1 cellular context compared by ENCODE assay signal in genomic region chr4:139844459-139845036, GRCh38.
TF ChIP-seq lines count a peak whose summit lies in the region.

No MANE protein-coding gene starts in this region.

TF ChIP-seq in SK-N-SH, 30 proteins besides CTCF, POLR2A, EP300 and RAD21 (continued from another document):
- TF ChIP-seq, protein P1, sequence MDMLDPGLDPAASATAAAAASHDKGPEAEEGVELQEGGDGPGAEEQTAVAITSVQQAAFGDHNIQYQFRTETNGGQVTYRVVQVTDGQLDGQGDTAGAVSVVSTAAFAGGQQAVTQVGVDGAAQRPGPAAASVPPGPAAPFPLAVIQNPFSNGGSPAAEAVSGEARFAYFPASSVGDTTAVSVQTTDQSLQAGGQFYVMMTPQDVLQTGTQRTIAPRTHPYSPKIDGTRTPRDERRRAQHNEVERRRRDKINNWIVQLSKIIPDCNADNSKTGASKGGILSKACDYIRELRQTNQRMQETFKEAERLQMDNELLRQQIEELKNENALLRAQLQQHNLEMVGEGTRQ (IDR thresholded peaks at IDR 0.05; ENCODE audit: borderline replicate concordance, low read depth, low read length) = no peak
- no peak for TF ChIP-seq FOSL2 (IDR thresholded peaks at IDR 0.05; ENCODE audit: borderline replicate concordance, low read depth)
- peak; percentile 3; the same call in 1 of the 2 replicates for TF ChIP-seq RCOR1 (IDR thresholded peaks at IDR 0.05; ENCODE audit: low read length)
- no peak for TF ChIP-seq GABPA (IDR thresholded peaks at IDR 0.05; ENCODE audit: low read depth)
- no peak for TF ChIP-seq USF1 (IDR thresholded peaks at IDR 0.05; ENCODE audit: borderline replicate concordance, low read depth)
- no peak for TF ChIP-seq MAX (IDR thresholded peaks at IDR 0.05; ENCODE audit: low read depth)
- no peak for TF ChIP-seq MEF2A (IDR thresholded peaks at IDR 0.05; ENCODE audit: borderline replicate concordance, low read depth)
- TF ChIP-seq, protein P2, sequence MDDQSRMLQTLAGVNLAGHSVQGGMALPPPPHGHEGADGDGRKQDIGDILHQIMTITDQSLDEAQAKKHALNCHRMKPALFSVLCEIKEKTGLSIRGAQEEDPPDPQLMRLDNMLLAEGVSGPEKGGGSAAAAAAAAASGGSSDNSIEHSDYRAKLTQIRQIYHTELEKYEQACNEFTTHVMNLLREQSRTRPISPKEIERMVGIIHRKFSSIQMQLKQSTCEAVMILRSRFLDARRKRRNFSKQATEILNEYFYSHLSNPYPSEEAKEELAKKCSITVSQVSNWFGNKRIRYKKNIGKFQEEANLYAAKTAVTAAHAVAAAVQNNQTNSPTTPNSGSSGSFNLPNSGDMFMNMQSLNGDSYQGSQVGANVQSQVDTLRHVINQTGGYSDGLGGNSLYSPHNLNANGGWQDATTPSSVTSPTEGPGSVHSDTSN (IDR thresholded peaks at IDR 0.05) = no peak
- TF ChIP-seq, protein P3, sequence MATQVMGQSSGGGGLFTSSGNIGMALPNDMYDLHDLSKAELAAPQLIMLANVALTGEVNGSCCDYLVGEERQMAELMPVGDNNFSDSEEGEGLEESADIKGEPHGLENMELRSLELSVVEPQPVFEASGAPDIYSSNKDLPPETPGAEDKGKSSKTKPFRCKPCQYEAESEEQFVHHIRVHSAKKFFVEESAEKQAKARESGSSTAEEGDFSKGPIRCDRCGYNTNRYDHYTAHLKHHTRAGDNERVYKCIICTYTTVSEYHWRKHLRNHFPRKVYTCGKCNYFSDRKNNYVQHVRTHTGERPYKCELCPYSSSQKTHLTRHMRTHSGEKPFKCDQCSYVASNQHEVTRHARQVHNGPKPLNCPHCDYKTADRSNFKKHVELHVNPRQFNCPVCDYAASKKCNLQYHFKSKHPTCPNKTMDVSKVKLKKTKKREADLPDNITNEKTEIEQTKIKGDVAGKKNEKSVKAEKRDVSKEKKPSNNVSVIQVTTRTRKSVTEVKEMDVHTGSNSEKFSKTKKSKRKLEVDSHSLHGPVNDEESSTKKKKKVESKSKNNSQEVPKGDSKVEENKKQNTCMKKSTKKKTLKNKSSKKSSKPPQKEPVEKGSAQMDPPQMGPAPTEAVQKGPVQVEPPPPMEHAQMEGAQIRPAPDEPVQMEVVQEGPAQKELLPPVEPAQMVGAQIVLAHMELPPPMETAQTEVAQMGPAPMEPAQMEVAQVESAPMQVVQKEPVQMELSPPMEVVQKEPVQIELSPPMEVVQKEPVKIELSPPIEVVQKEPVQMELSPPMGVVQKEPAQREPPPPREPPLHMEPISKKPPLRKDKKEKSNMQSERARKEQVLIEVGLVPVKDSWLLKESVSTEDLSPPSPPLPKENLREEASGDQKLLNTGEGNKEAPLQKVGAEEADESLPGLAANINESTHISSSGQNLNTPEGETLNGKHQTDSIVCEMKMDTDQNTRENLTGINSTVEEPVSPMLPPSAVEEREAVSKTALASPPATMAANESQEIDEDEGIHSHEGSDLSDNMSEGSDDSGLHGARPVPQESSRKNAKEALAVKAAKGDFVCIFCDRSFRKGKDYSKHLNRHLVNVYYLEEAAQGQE (IDR thresholded peaks at IDR 0.05; ENCODE audit: low read depth, low read length) = no peak; the same call in 1 of the 2 replicates
- TF ChIP-seq POLR2AphosphoS5 (IDR thresholded peaks at IDR 0.05; ENCODE audit: low read depth, low read length) = no peak
- no peak for TF ChIP-seq FOXJ3 (CRISPR knock-in tag; IDR thresholded peaks at IDR 0.05)
- TF ChIP-seq SMC3 (IDR thresholded peaks at IDR 0.05; ENCODE audit: low read depth, low read length) = no peak
- no peak for TF ChIP-seq RXRA (IDR thresholded peaks at IDR 0.05; ENCODE audit: borderline replicate concordance, low read depth)
- no peak for TF ChIP-seq NRF1 (IDR thresholded peaks at IDR 0.05; ENCODE audit: low read depth, low read length)
- TF ChIP-seq CHD2 (IDR thresholded peaks at IDR 0.05; ENCODE audit: low read length, partially characterized antibody) = no peak
